Comparison of ENCODE assay signal across 15 cellular contexts in genomic region chr1:14320986-14321385, GRCh38.
"Had no signal": no experiment of that assay in that cellular context is flagged by ENCODE, and none has a peak within 500 bp of the region (broad histone marks: within the 10 kb centered on the region; RNA-seq: fewer than 3 reads in every experiment).

No MANE protein-coding gene starts in this region.

- H3K9me3 Mint-ChIP-seq: nephron progenitor cell had no signal

- H3K4me3 ChIP-seq: ascending aorta, lower lobe of right lung, sigmoid colon, thoracic aorta had no signal

- H3K9me3 ChIP-seq: ascending aorta, lower lobe of right lung, thoracic aorta had no signal

- H3K4me1 Mint-ChIP-seq: nephron progenitor cell; stimulated activated naive B cell treated with anti-CD40 and anti-IgM and Interleukin-4, amounts not matched to agents 10 μg/mL and 1 μg/mL and 100 μg/mL, for 72 hours had no signal

- H3K4me1 ChIP-seq: ascending aorta, lower lobe of right lung, sigmoid colon had no signal

- DNase-seq: activated CD4-positive, alpha-beta T cell treated with anti-CD3 and anti-CD28 coated beads for 1 hour; activated CD8-positive, alpha-beta memory T cell treated with anti-CD3 and anti-CD28 coated beads for 24 hours; activated gamma-delta T cell treated with Interleukin-2 at 50 U/mL for 16 hours; cerebellar nuclear complex; effector CD4-positive, alpha-beta T cell; lower lobe of right lung; nephron progenitor cell; nucleus accumbens; sigmoid colon; stimulated activated naive B cell treated with anti-CD40 and anti-IgM and Interleukin-4, amounts not matched to agents 10 μg/mL and 1 μg/mL and 100 μg/mL, for 72 hours; T-cell had no signal

- H3K4me3 Mint-ChIP-seq: activated T-helper 1 cell treated with anti-CD3 and anti-CD28 coated beads, Interleukin-12 subunit alpha, Interleukin-12 subunit beta, Interleukin-2, Interleukin-4 antibody, amounts not matched to agents 30 ng/mL and 10 ng/mL and 1 ng/mL, durations not matched to agents 14 hours and 24 hours and 36 hours; nephron progenitor cell; stimulated activated naive B cell treated with anti-CD40 and anti-IgM and Interleukin-4, amounts not matched to agents 10 μg/mL and 1 μg/mL and 100 μg/mL, for 72 hours had no signal

- ATAC-seq: lower lobe of right lung; stimulated activated naive B cell treated with anti-CD40 and anti-IgM and Interleukin-4, amounts not matched to agents 10 μg/mL and 1 μg/mL and 100 μg/mL, for 72 hours had no signal

- H3K27ac ChIP-seq: ascending aorta, lower lobe of right lung, sigmoid colon, thoracic aorta, VCaP had no signal

- H3K36me3 ChIP-seq: ascending aorta, lower lobe of right lung, sigmoid colon, thoracic aorta had no signal

- H3K27ac Mint-ChIP-seq: activated T-helper 1 cell treated with anti-CD3 and anti-CD28 coated beads, Interleukin-12 subunit alpha, Interleukin-12 subunit beta, Interleukin-2, Interleukin-4 antibody, amounts not matched to agents 30 ng/mL and 10 ng/mL and 1 ng/mL, durations not matched to agents 14 hours and 24 hours and 36 hours; nephron progenitor cell; stimulated activated naive B cell treated with anti-CD40 and anti-IgM and Interleukin-4, amounts not matched to agents 10 μg/mL and 1 μg/mL and 100 μg/mL, for 72 hours; T-cell had no signal

- H3K36me3 Mint-ChIP-seq: stimulated activated naive B cell treated with anti-CD40 and anti-IgM and Interleukin-4, amounts not matched to agents 10 μg/mL and 1 μg/mL and 100 μg/mL, for 72 hours; T-cell had no signal

- H3K27me3 ChIP-seq: ascending aorta, sigmoid colon had no signal
